15 cellular contexts compared by ENCODE assay signal in the genomic region with DNA sequence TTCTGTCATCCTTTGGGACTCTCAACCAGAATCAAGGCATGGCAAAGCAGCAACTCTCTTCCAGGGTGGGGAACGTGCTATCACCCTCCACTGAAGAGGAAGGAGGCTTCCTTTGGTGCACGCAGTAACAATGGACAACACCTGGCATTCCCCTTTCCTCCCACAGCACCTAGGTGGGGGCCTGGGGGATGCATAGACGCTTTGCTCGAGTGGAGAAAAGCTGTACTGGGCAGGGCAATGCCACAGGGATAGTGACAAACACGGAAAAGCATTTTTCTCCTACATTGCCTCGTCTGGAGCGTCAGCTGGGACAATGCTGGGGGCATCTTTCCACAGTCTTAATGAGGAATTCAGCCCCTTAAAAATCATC.
A peak's percentile ranks its signal among the peaks of the same experiment; 100 is the strongest.
DNase-seq lines count a peak whose midpoint lies in the region; ATAC-seq and TF ChIP-seq lines count a peak whose summit lies in the region.
"Had no signal": no experiment of that assay in that cellular context is flagged by ENCODE, and none has a peak within 500 bp of the region (broad histone marks: within the 10 kb centered on the region; RNA-seq: fewer than 3 reads in every experiment).

No MANE protein-coding gene starts in this region.

- H3K27ac ChIP-seq in BLaER1 treated with 17β-estradiol and CSF1 and Interleukin-3, amounts not matched to agents 10 nM and 100 nM, result peak overlapping the region in 5 of 11 experiments; percentile 50 to 84 (median 71); a peak in 9 of 22 replicates
- peak overlapping the region in 3 of 4 donors; percentile 59 to 83 (median 75) for H3K27ac ChIP-seq in Peyer's patch
- peak overlapping the region; percentile 30 to 47 for H3K27ac ChIP-seq in prostate gland

- peak overlapping the region; percentile 95 for H3K27ac Mint-ChIP-seq in dendritic cell treated with granulocyte-macrophage colony-stimulating factor and Interleukin-4, amounts not matched to agents 40 ng/mL and 50 ng/mL, for 4 days
- H3K27ac Mint-ChIP-seq: stimulated activated naive B cell treated with anti-CD40 and anti-IgM and Interleukin-4, amounts not matched to agents 10 μg/mL and 1 μg/mL and 100 μg/mL, for 72 hours had no signal

- H3K36me3 Mint-ChIP-seq in dendritic cell treated with granulocyte-macrophage colony-stimulating factor and Interleukin-4, amounts not matched to agents 40 ng/mL and 50 ng/mL, for 4 days (ENCODE audit: low read depth), result peaks cover 64% of the 10 kb centered on the region

- peaks cover 0 to 11% (median 10%) of the 10 kb centered on the region in 11 experiments; a peak in 20 of 22 replicates for H3K9me3 ChIP-seq in BLaER1 treated with 17β-estradiol and CSF1 and Interleukin-3, amounts not matched to agents 10 nM and 100 nM (replicated peaks in 1 of 11)
- H3K9me3 ChIP-seq in Peyer's patch, result no peaks in the 10 kb centered on the region
- H3K9me3 ChIP-seq in prostate gland, result no peaks in the 10 kb centered on the region
- H3K9me3 ChIP-seq: ovary had no signal

- H3K4me2 ChIP-seq in BLaER1 treated with 17β-estradiol and CSF1 and Interleukin-3, amounts not matched to agents 10 nM and 100 nM, result peak overlapping the region; percentile 77 to 98 (median 89)

- 60% methylated on average over 7 of the region's 7 CpGs for WGBS in prostate gland

- DNase-seq in Peyer's patch, result no peak
- DNase-seq in prostate gland (ENCODE audit: low spot score), result no peak
- DNase-seq in NCI-H2081 (lab: John Stamatoyannopoulos, UW), result no peak
- no peak for DNase-seq in inferior parietal cortex (ENCODE audit: extremely low spot score)
- DNase-seq: activated CD8-positive, alpha-beta memory T cell treated with anti-CD3 and anti-CD28 coated beads for 24 hours; amniotic stem cell; mammary epithelial cell; NCI-H2081 treated with DMSO at 0.1 percent for 48 hours; ovary; stimulated activated naive B cell treated with anti-CD40 and anti-IgM and Interleukin-4, amounts not matched to agents 10 μg/mL and 1 μg/mL and 100 μg/mL, for 72 hours had no signal

- no peak for ATAC-seq in HG03039 (IDR thresholded peaks at IDR 0.05; ENCODE audit: unreplicated experiment)
- ATAC-seq in HG03108 (IDR thresholded peaks at IDR 0.05; ENCODE audit: unreplicated experiment), result no peak
- ATAC-seq: stimulated activated naive B cell treated with anti-CD40 and anti-IgM and Interleukin-4, amounts not matched to agents 10 μg/mL and 1 μg/mL and 100 μg/mL, for 72 hours had no signal

- no peak overlapping the region for H3K4me3 ChIP-seq in BLaER1 treated with 17β-estradiol and CSF1 and Interleukin-3, amounts not matched to agents 10 nM and 100 nM
- no peak overlapping the region for H3K4me3 ChIP-seq in Peyer's patch
- H3K4me3 ChIP-seq in prostate gland, result no peak overlapping the region
- H3K4me3 ChIP-seq: ovary had no signal

- no peaks in the 10 kb centered on the region for H3K27me3 Mint-ChIP-seq in dendritic cell treated with granulocyte-macrophage colony-stimulating factor and Interleukin-4, amounts not matched to agents 40 ng/mL and 50 ng/mL, for 4 days
- H3K27me3 Mint-ChIP-seq: stimulated activated naive B cell treated with anti-CD40 and anti-IgM and Interleukin-4, amounts not matched to agents 10 μg/mL and 1 μg/mL and 100 μg/mL, for 72 hours had no signal

- TF ChIP-seq POLR2A in Peyer's patch (IDR thresholded peaks at IDR 0.05) (no peak), prostate gland (IDR thresholded peaks at IDR 0.05) (no peak)

- peaks cover 0 to 56% (median 5%) of the 10 kb centered on the region in 11 experiments; a peak in 9 of 22 replicates for H4K20me1 ChIP-seq in BLaER1 treated with 17β-estradiol and CSF1 and Interleukin-3, amounts not matched to agents 10 nM and 100 nM

- peaks cover 52% of the 10 kb centered on the region for H3K4me1 Mint-ChIP-seq in dendritic cell treated with granulocyte-macrophage colony-stimulating factor and Interleukin-4, amounts not matched to agents 40 ng/mL and 50 ng/mL, for 4 days (ENCODE audit: low read depth)

- peaks cover 4 to 13% (median 8%) of the 10 kb centered on the region in 11 experiments; a peak in 16 of 22 replicates for H3K36me3 ChIP-seq in BLaER1 treated with 17β-estradiol and CSF1 and Interleukin-3, amounts not matched to agents 10 nM and 100 nM
- peaks cover 0 to 6% (median 0%) of the 10 kb centered on the region in 3 donors for H3K36me3 ChIP-seq in Peyer's patch
- H3K36me3 ChIP-seq in prostate gland, result no peaks in the 10 kb centered on the region
- H3K36me3 ChIP-seq: ovary had no signal

- H3K9me3 Mint-ChIP-seq in dendritic cell treated with granulocyte-macrophage colony-stimulating factor and Interleukin-4, amounts not matched to agents 40 ng/mL and 50 ng/mL, for 4 days, result no peaks in the 10 kb centered on the region

- H3K9ac ChIP-seq in BLaER1 treated with 17β-estradiol and CSF1 and Interleukin-3, amounts not matched to agents 10 nM and 100 nM, result peak overlapping the region in 2 of 11 experiments; percentile 24 to 41; a peak in 1 of 22 replicates

- H3K4me3 Mint-ChIP-seq in dendritic cell treated with granulocyte-macrophage colony-stimulating factor and Interleukin-4, amounts not matched to agents 40 ng/mL and 50 ng/mL, for 4 days, result no peak overlapping the region
- H3K4me3 Mint-ChIP-seq: CD14-positive monocyte; stimulated activated naive B cell treated with anti-CD40 and anti-IgM and Interleukin-4, amounts not matched to agents 10 μg/mL and 1 μg/mL and 100 μg/mL, for 72 hours had no signal

- TF ChIP-seq CTCF in Peyer's patch (IDR thresholded peaks at IDR 0.05) (no peak), prostate gland (IDR thresholded peaks at IDR 0.05) (no peak)

- intact Hi-C loops in dendritic cell treated with granulocyte-macrophage colony-stimulating factor and Interleukin-4, amounts not matched to agents 40 ng/mL and 50 ng/mL, for 4 days (cut with micrococcal nuclease), result no loop called here
- intact Hi-C loops in prostate gland (cut with DNase I), result loop anchor here (5.0 kb wide), 1 partner anchor 79 kb away; no protein-coding TSS in a partner anchor

- H3K4me1 ChIP-seq in BLaER1 treated with 17β-estradiol and CSF1 and Interleukin-3, amounts not matched to agents 10 nM and 100 nM, result peaks cover 55 to 80% (median 60%) of the 10 kb centered on the region in 10 experiments
- H3K4me1 ChIP-seq in Peyer's patch (peaks cover 0 to 19% (median 9%) of the 10 kb centered on the region in 4 donors), prostate gland (replicated peaks) (peaks cover 11% of the 10 kb centered on the region)

- no peaks in the 10 kb centered on the region for H3K27me3 ChIP-seq in BLaER1 treated with 17β-estradiol and CSF1 and Interleukin-3, amounts not matched to agents 10 nM and 100 nM
- H3K27me3 ChIP-seq in Peyer's patch (no peaks in the 10 kb centered on the region), prostate gland (replicated peaks; ENCODE audit: insufficient read depth) (no peaks in the 10 kb centered on the region)
- H3K27me3 ChIP-seq: ovary had no signal
